7 cellular contexts compared by ENCODE assay signal in genomic region chr6:79713701-79714322, GRCh38.
DNase-seq lines count a peak whose midpoint lies in the region; ATAC-seq and TF ChIP-seq lines count a peak whose summit lies in the region.

No MANE protein-coding gene starts in this region.

- H3K4me1 ChIP-seq in neural progenitor cell: peaks cover 20% of the 10 kb centered on the region
- no peaks in the 10 kb centered on the region for H3K4me1 ChIP-seq in aorta (ENCODE audit: control insufficient read depth in 1 of 2, insufficient read depth in 2 of 2, low read length in 2 of 2)

- no peaks in the 10 kb centered on the region for H3K27me3 ChIP-seq in neural progenitor cell
- H3K27me3 ChIP-seq in aorta (ENCODE audit: control insufficient read depth in 1 of 2, insufficient read depth in 2 of 2, low read length in 1 of 2): no peaks in the 10 kb centered on the region

- H3K4me2 ChIP-seq in neural progenitor cell: peak overlapping the region; percentile 52

- H3K9ac ChIP-seq in neural progenitor cell: no peak overlapping the region

- no peak overlapping the region for H3K4me3 Mint-ChIP-seq in activated CD4-positive, alpha-beta T cell treated with anti-CD3 and anti-CD28 coated beads, Interleukin-2, amount 10 ng/mL, durations not matched to agents 24 days and 14 days
- H3K4me3 Mint-ChIP-seq in neural progenitor cell: no peak overlapping the region

- no peaks in the 10 kb centered on the region for H3K4me1 Mint-ChIP-seq in activated CD4-positive, alpha-beta T cell treated with anti-CD3 and anti-CD28 coated beads, Interleukin-2, amount 10 ng/mL, durations not matched to agents 24 days and 14 days
- peaks cover 4% of the 10 kb centered on the region for H3K4me1 Mint-ChIP-seq in neural progenitor cell

- no peaks in the 10 kb centered on the region for H3K36me3 Mint-ChIP-seq in activated CD4-positive, alpha-beta T cell treated with anti-CD3 and anti-CD28 coated beads, Interleukin-2, amount 10 ng/mL, durations not matched to agents 24 days and 14 days (ENCODE audit: low read depth)
- no peaks in the 10 kb centered on the region for H3K36me3 Mint-ChIP-seq in neural progenitor cell

- H2AFZ ChIP-seq in neural progenitor cell (replicated peaks): peak overlapping the region; percentile 32

- peak; percentile 82 for TF ChIP-seq CTCF in neural progenitor cell (IDR thresholded peaks at IDR 0.05)

- H3K27ac Mint-ChIP-seq in activated CD4-positive, alpha-beta T cell treated with anti-CD3 and anti-CD28 coated beads, Interleukin-2, amount 10 ng/mL, durations not matched to agents 24 days and 14 days: no peak overlapping the region
- H3K27ac Mint-ChIP-seq in neural progenitor cell: no peak overlapping the region

- H3K9me3 ChIP-seq in neural progenitor cell (ENCODE audit: low read depth) (no peaks in the 10 kb centered on the region), aorta (ENCODE audit: control insufficient read depth, low read length) (no peaks in the 10 kb centered on the region)

- TF ChIP-seq POLR2A in erythroblast (IDR thresholded peaks at IDR 0.05; ENCODE audit: low read length): no peak

- no peaks in the 10 kb centered on the region for H3K9me3 Mint-ChIP-seq in activated CD4-positive, alpha-beta T cell treated with anti-CD3 and anti-CD28 coated beads, Interleukin-2, amount 10 ng/mL, durations not matched to agents 24 days and 14 days
- H3K9me3 Mint-ChIP-seq in neural progenitor cell: no peaks in the 10 kb centered on the region

- peak; percentile 3 for DNase-seq in GM04504 (ENCODE audit: low read depth)
- DNase-seq in H4 (ENCODE audit: low spot score): peak; percentile 4
- peak; percentile 59 to 67 for DNase-seq in NCI-H2081 (lab: John Stamatoyannopoulos, UW)
- peak; percentile 77 for DNase-seq in activated CD4-positive, alpha-beta T cell treated with anti-CD3 and anti-CD28 coated beads, Interleukin-2, amount 10 ng/mL, durations not matched to agents 24 days and 14 days
- peak; percentile 40 to 62 for DNase-seq in erythroblast (lab: John Stamatoyannopoulos, UW)
- peak; percentile 78 for DNase-seq in neural progenitor cell (ENCODE audit: low spot score)
- no peak for DNase-seq in aorta

- H3K4me3 ChIP-seq in neural progenitor cell (no peak overlapping the region), aorta (ENCODE audit: low read length in 2 of 2) (no peak overlapping the region)

- no peaks in the 10 kb centered on the region for H4K20me1 ChIP-seq in neural progenitor cell (ENCODE audit: low read depth)

- H3K27ac ChIP-seq in neural progenitor cell (no peak overlapping the region), aorta (ENCODE audit: low read depth in 1 of 2, low read length in 2 of 2) (no peak overlapping the region)

- intact Hi-C loops in activated CD4-positive, alpha-beta T cell treated with anti-CD3 and anti-CD28 coated beads, Interleukin-2, amount 10 ng/mL, durations not matched to agents 24 days and 14 days (cut with micrococcal nuclease): loop anchor here (2.0 kb wide), 1 partner anchor 143 kb away; no protein-coding TSS in a partner anchor
- intact Hi-C loops in aorta (cut with DNase I): loop anchor here in 1 of 2 donors (5.0 kb wide), 1 partner anchor 142 kb away; no protein-coding TSS in a partner anchor

- 15 to 16% methylated on average over 5 of the region's 5 CpGs for WGBS in aorta, 2 donors

- peak; percentile 66 for ATAC-seq in aorta (ENCODE audit: low FRiP score)

- H3F3A ChIP-seq in neural progenitor cell (ENCODE audit: low read depth): no peaks in the 10 kb centered on the region

- no peaks in the 10 kb centered on the region for H3K79me2 ChIP-seq in neural progenitor cell (ENCODE audit: low read depth)

- peaks cover 2% of the 10 kb centered on the region for H3K27me3 Mint-ChIP-seq in activated CD4-positive, alpha-beta T cell treated with anti-CD3 and anti-CD28 coated beads, Interleukin-2, amount 10 ng/mL, durations not matched to agents 24 days and 14 days
- H3K27me3 Mint-ChIP-seq in neural progenitor cell (ENCODE audit: insufficient read depth, low read depth): peaks cover 2% of the 10 kb centered on the region

- H3K36me3 ChIP-seq in neural progenitor cell (no peaks in the 10 kb centered on the region), aorta (ENCODE audit: control insufficient read depth in 1 of 2, insufficient read depth in 2 of 2, low read length in 1 of 2) (no peaks in the 10 kb centered on the region)

Comparison
In these comparisons a context has a peak if more than half of its experiments do, and no peak if none do; other contexts are left out.
1. DNase-seq: peak in GM04504 (single experiment), H4 (single experiment), NCI-H2081 (2 of 2), activated CD4-positive, alpha-beta T cell treated with anti-CD3 and anti-CD28 coated beads, Interleukin-2, amount 10 ng/mL, durations not matched to agents 24 days and 14 days (single experiment), erythroblast (2 of 2) and neural progenitor cell (single experiment); none in aorta (0 of 2).